ENCODE assay signal across 15 cellular contexts in genomic region chr15:27458370-27459084, GRCh38.
A peak's percentile ranks its signal among the peaks of the same experiment; 100 is the strongest.
DNase-seq lines count a peak whose midpoint lies in the region; ATAC-seq, FAIRE-seq and TF ChIP-seq lines count a peak whose summit lies in the region.
"Had no signal": no experiment of that assay in that cellular context is flagged by ENCODE, and none has a peak within 500 bp of the region (broad histone marks: within the 10 kb centered on the region; RNA-seq: fewer than 3 reads in every experiment).

No MANE protein-coding gene starts in this region.

- DNase-seq in NCI-H2171 treated with DMSO at 0.1 percent for 48 hours (lab: John Stamatoyannopoulos, UW) (peak; percentile 29), NCI-H2171 (lab: John Stamatoyannopoulos, UW) (no peak), NCI-H524 (lab: John Stamatoyannopoulos, UW) (peak; percentile 14 to 70), esophagus muscularis mucosa (ENCODE audit: extremely low spot score) (peak; percentile 64), C1 segment of cervical spinal cord (lab: John Stamatoyannopoulos, UW) (no peak), H54 (ENCODE audit: insufficient read length, low spot score) (no peak)
- DNase-seq: 8988T; AML-193; CD4-positive, CD25-positive, alpha-beta regulatory T cell; DMS53; GF-D8 had no signal

- no peaks in the 10 kb centered on the region for H3K36me3 ChIP-seq in esophagus muscularis mucosa
- H3K36me3 ChIP-seq: BLaER1 had no signal

- no peak for FAIRE-seq in H54 (lab: Jason Lieb, UNC)

- H3K9me3 ChIP-seq in esophagus muscularis mucosa, result no peaks in the 10 kb centered on the region
- H3K9me3 ChIP-seq: BLaER1 had no signal

- TF ChIP-seq POLR2A in esophagus muscularis mucosa (IDR thresholded peaks at IDR 0.05; ENCODE audit: low read depth) (no peak), H54 (IDR thresholded peaks at IDR 0.05; ENCODE audit: low read depth, low read length) (no peak)

- no peaks in the 10 kb centered on the region for H3K27me3 ChIP-seq in esophagus muscularis mucosa
- H3K27me3 ChIP-seq: BLaER1 had no signal

- no peak for TF ChIP-seq CTCF in esophagus muscularis mucosa (IDR thresholded peaks at IDR 0.05)

- no peak overlapping the region for H3K4me3 ChIP-seq in esophagus muscularis mucosa
- H3K4me3 ChIP-seq: BLaER1 had no signal

- intact Hi-C loops in esophagus muscularis mucosa (cut with DNase I), result no loop called here

- 87% methylated on average over 14 of the region's 14 CpGs for WGBS in esophagus muscularis mucosa

- no peaks in the 10 kb centered on the region for H3K4me1 ChIP-seq in esophagus muscularis mucosa
- H3K4me1 ChIP-seq: BLaER1 had no signal

- ATAC-seq in GM19397 (IDR thresholded peaks at IDR 0.05; ENCODE audit: unreplicated experiment), result no peak
- ATAC-seq: HCT116 had no signal

- H3K27ac ChIP-seq in esophagus muscularis mucosa (replicated peaks in 1 of 4), result no peak overlapping the region
- H3K27ac ChIP-seq: BLaER1, HL-60 had no signal

- no peak for TF ChIP-seq EP300 in esophagus muscularis mucosa (IDR thresholded peaks at IDR 0.05)

Comparison
In these comparisons a context has a peak if more than half of its experiments do, and no peak if none do; other contexts are left out.
1. DNase-seq: peak in NCI-H2171 treated with DMSO at 0.1 percent for 48 hours (single experiment), NCI-H524 (2 of 2) and esophagus muscularis mucosa (single experiment); none in NCI-H2171 (single experiment), C1 segment of cervical spinal cord (0 of 14) and H54 (single experiment).